Comparison of ENCODE assay signal across 11 cellular contexts in the genomic region with DNA sequence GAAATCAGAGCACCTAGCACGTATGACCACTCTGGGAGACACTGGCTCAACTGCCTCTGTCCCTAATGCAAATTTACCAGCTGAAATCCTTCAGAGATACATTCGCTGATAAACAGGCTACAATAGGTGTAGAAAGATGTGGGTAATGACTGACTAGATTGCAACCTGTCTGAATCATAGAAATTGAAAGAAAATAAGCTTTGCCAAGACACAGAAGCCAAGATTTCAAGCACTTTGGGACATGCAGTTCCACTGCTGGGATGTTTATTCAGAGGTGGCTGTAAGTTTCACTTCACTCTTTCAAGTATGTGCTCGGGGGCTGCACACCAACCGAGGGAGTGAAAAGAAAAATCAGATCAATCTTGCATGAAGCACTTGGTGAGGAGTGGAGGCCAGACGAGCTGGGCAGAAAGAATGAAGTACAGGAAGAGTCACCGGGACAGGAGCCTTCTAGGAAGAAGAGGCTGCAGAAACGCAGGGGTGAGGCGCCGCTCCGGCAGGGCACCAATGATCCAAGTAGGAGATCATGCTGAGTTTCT.
DNase-seq lines count a peak whose midpoint lies in the region; ATAC-seq and TF ChIP-seq lines count a peak whose summit lies in the region.
"Had no signal": no experiment of that assay in that cellular context is flagged by ENCODE, and none has a peak within 500 bp of the region (broad histone marks: within the 10 kb centered on the region; RNA-seq: fewer than 3 reads in every experiment).

No MANE protein-coding gene starts in this region.

- H3K79me2 ChIP-seq in fibroblast of lung (ENCODE audit: control insufficient read depth, insufficient read depth, low read length): no peaks in the 10 kb centered on the region

- no peaks in the 10 kb centered on the region for H3K27me3 ChIP-seq in fibroblast of lung (ENCODE audit: control insufficient read depth, insufficient read depth, low read length)
- H3K27me3 ChIP-seq: esophagus muscularis mucosa had no signal

- H3K9ac ChIP-seq in fibroblast of lung (ENCODE audit: insufficient read depth, low read length): no peak overlapping the region

- H3K9me3 ChIP-seq in fibroblast of lung (ENCODE audit: control insufficient read depth, insufficient read depth, low read depth, low read length): no peaks in the 10 kb centered on the region
- H3K9me3 ChIP-seq: esophagus muscularis mucosa had no signal

- H3K27ac ChIP-seq in fibroblast of lung (ENCODE audit: insufficient read depth, low read length): peak overlapping the region; percentile 31

- H2AFZ ChIP-seq in fibroblast of lung (ENCODE audit: low read length): no peak overlapping the region

- H3K4me1 ChIP-seq in fibroblast of lung (ENCODE audit: control insufficient read depth, extremely low read depth, insufficient read depth, low read length): peaks cover 5% of the 10 kb centered on the region

- peak overlapping the region; percentile 78 for H3K4me2 ChIP-seq in fibroblast of lung (ENCODE audit: extremely low read depth, insufficient read depth, low read length)

- H3K4me3 ChIP-seq in fibroblast of lung (replicated peaks in 1 of 4; ENCODE audit: control extremely low read depth in 1 of 4, insufficient read depth in 1 of 4, low read depth in 3 of 4, low read length in 4 of 4): peak overlapping the region in 1 of 4 experiments; percentile 29
- H3K4me3 ChIP-seq: esophagus muscularis mucosa, K562 had no signal

- H3K36me3 ChIP-seq in fibroblast of lung (ENCODE audit: control insufficient read depth, insufficient read depth, low read length): no peaks in the 10 kb centered on the region
- H3K36me3 ChIP-seq: esophagus muscularis mucosa had no signal

- DNase-seq in AG08395 (ENCODE audit: low spot score): peak; percentile 13
- peak in 1 of 2 donors; percentile 27 for DNase-seq in fibroblast of lung (ENCODE audit: low read depth in 2 of 2)
- DNase-seq in iPS-NIHi7 (ENCODE audit: extremely low spot score): no peak
- no peak for DNase-seq in EL
- no peak for DNase-seq in NCI-H2196 (lab: John Stamatoyannopoulos, UW; ENCODE audit: unreplicated experiment)
- DNase-seq in cerebellum (ENCODE audit: low spot score): no peak
- DNase-seq: CD4-positive, alpha-beta memory T cell had no signal

- TF ChIP-seq CTCF in fibroblast of lung (conservative IDR thresholded peaks at IDR 0.05 in 1 of 2, IDR thresholded peaks at IDR 0.05 in 1 of 2; ENCODE audit: low read depth in 1 of 2, low read length in 2 of 2): no peak

- H4K20me1 ChIP-seq in fibroblast of lung (ENCODE audit: control insufficient read depth, extremely low read depth, insufficient read depth, low read length): no peaks in the 10 kb centered on the region

- ATAC-seq in GM19452 (IDR thresholded peaks at IDR 0.05; ENCODE audit: unreplicated experiment): peak; percentile 33
- peak; percentile 50 for ATAC-seq in HG03354 (IDR thresholded peaks at IDR 0.05; ENCODE audit: poor library complexity, severe bottlenecking, unreplicated experiment)
- ATAC-seq: K562 had no signal
